ENCODE assay signal across 33 cellular contexts in the genomic region with DNA sequence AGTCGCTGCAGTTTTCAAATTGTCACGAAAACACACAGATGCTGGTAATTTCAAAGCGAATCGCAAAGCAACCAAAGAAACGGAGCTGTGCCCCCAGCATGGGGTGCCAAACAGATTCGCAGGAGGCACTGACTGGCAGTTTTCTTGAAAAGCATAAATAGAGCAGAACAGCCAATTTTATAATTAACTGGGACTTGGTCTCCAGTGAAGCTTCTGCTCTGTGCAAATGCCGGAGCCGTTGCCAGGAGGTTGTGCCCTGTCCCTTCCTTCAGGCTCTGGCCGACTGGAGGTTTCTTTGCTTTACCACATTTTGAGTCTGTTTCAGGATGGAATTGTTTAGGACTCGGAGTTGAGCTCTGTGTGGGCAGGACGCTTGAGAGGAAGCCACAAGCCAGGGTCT. TPM values are rescaled to one million over a fixed set of nuclear protein-coding genes. Genes with fewer than 3 reads are reported as not detected.
"Had no signal": no experiment of that assay in that cellular context is flagged by ENCODE, and none has a peak within 500 bp of the region (broad histone marks: within the 10 kb centered on the region; RNA-seq: fewer than 3 reads in every experiment).

No MANE protein-coding gene starts in this region.

- H3K4me3 Mint-ChIP-seq: naive thymus-derived CD4-positive, alpha-beta T cell; neural crest cell; stimulated activated memory B cell treated with anti-CD40 and anti-IgM and Interleukin-4, amounts not matched to agents 10 μg/mL and 1 μg/mL and 100 μg/mL, for 72 hours; stimulated activated naive CD8-positive, alpha-beta T cell treated with anti-CD3 and anti-CD28 coated beads, Interleukin-15, Interleukin-2, amounts not matched to agents 100 ng/mL and 50 ng/mL, for 24 hours had no signal

- H3K27me3 ChIP-seq: pancreas, upper lobe of left lung, vagina had no signal

- H3K36me3 ChIP-seq: heart left ventricle, pancreas, prostate gland, spleen, tibial artery, upper lobe of left lung, vagina had no signal

- H3K36me3 Mint-ChIP-seq: stimulated activated memory B cell treated with anti-CD40 and anti-IgM and Interleukin-4, amounts not matched to agents 10 μg/mL and 1 μg/mL and 100 μg/mL, for 72 hours had no signal

- H3K27ac Mint-ChIP-seq: naive thymus-derived CD4-positive, alpha-beta T cell; stimulated activated memory B cell treated with anti-CD40 and anti-IgM and Interleukin-4, amounts not matched to agents 10 μg/mL and 1 μg/mL and 100 μg/mL, for 72 hours; stimulated activated naive CD8-positive, alpha-beta T cell treated with anti-CD3 and anti-CD28 coated beads, Interleukin-15, Interleukin-2, amounts not matched to agents 100 ng/mL and 50 ng/mL, for 24 hours had no signal

- H3K27ac ChIP-seq: coronary artery, heart left ventricle, pancreas, prostate gland, spleen, tibial artery, upper lobe of left lung, vagina had no signal

- H3K4me1 Mint-ChIP-seq: naive thymus-derived CD4-positive, alpha-beta T cell; stimulated activated memory B cell treated with anti-CD40 and anti-IgM and Interleukin-4, amounts not matched to agents 10 μg/mL and 1 μg/mL and 100 μg/mL, for 72 hours had no signal

- H3K9me3 ChIP-seq: pancreas, prostate gland, tibial artery, upper lobe of left lung, vagina had no signal

- H3K9me3 Mint-ChIP-seq: neural crest cell; stimulated activated naive CD8-positive, alpha-beta T cell treated with anti-CD3 and anti-CD28 coated beads, Interleukin-15, Interleukin-2, amounts not matched to agents 100 ng/mL and 50 ng/mL, for 24 hours had no signal

- H3K4me1 ChIP-seq: heart left ventricle, pancreas, prostate gland, spleen, tibial artery, upper lobe of left lung, vagina had no signal

- DNase-seq: effector CD4-positive, alpha-beta T cell; heart left ventricle; hippocampal formation; left colon; left ventricle myocardium superior; naive thymus-derived CD4-positive, alpha-beta T cell; occipital lobe; pancreas; stimulated activated CD4-positive, alpha-beta T cell treated with anti-CD3 and anti-CD28 coated beads, Interleukin-15, amount 100 ng/mL, for 24 hours; stimulated activated CD4-positive, alpha-beta T cell treated with anti-CD3 and anti-CD28 coated beads, Interleukin-1b, Interleukin-23, amount 100 ng/mL, for 48 hours; stimulated activated CD4-positive, alpha-beta T cell treated with anti-CD3 and anti-CD28 coated beads, Interleukin-4, amount 100 ng/mL, for 24 hours; tibial artery; upper lobe of left lung had no signal

- H3K4me3 ChIP-seq: coronary artery, heart left ventricle, lung, pancreas, prostate gland, spleen, tibial artery, upper lobe of left lung, vagina had no signal

- ATAC-seq: esophagus mucosa; heart left ventricle; left colon; left ventricle myocardium superior; naive thymus-derived CD4-positive, alpha-beta T cell; pancreas; sciatic nerve; stimulated activated memory B cell treated with anti-CD40 and anti-IgM and Interleukin-4, amounts not matched to agents 10 μg/mL and 1 μg/mL and 100 μg/mL, for 72 hours had no signal

RNA-seq across cellular contexts. Expression of a gene that starts 18.9 kb away (rescaled TPM):
- total RNA-seq: dermis microvascular lymphatic vessel endothelial cell; fibroblast of lung; glomerular endothelial cell; heart left ventricle; left colon; left ventricle myocardium superior; mesenteric fat pad; mononuclear cell; naive thymus-derived CD4-positive, alpha-beta T cell; neural crest cell; occipital lobe; sciatic nerve; skeletal muscle tissue; spleen; temporal lobe had no signal

RNA-seq across cellular contexts. Expression of a gene that starts 39.5 kb away (rescaled TPM):
- total RNA-seq: dermis microvascular lymphatic vessel endothelial cell, esophagus mucosa, fibroblast of lung, frontal cortex, glomerular endothelial cell, heart left ventricle, kidney epithelial cell, left colon, left ventricle myocardium superior, lung, mesenteric fat pad, mononuclear cell, neural crest cell, occipital lobe, pancreas, prostate gland, renal cortical epithelial cell, sciatic nerve, skeletal muscle tissue, spleen, temporal lobe, vagina had no signal
